ENCODE assay signal across 14 cellular contexts in genomic region chr20:52219441-52219840, GRCh38. TPM values are rescaled to one million over a fixed set of nuclear protein-coding genes. Genes with fewer than 3 reads are reported as not detected.
DNase-seq lines count a peak whose midpoint lies in the region; ATAC-seq and TF ChIP-seq lines count a peak whose summit lies in the region.
"Had no signal": no experiment of that assay in that cellular context is flagged by ENCODE, and none has a peak within 500 bp of the region (broad histone marks: within the 10 kb centered on the region; RNA-seq: fewer than 3 reads in every experiment).

No MANE protein-coding gene starts in this region.

- no peak for ATAC-seq in activated T-cell treated with anti-CD3 and anti-CD28 coated beads, Interleukin-2, amount 50 U/mL, for 4 hours
- no peak for ATAC-seq in activated naive CD8-positive, alpha-beta T cell treated with anti-CD3 and anti-CD28 coated beads, Interleukin-2, amount 50 U/mL, for 24 hours

- DNase-seq in activated naive CD4-positive, alpha-beta T cell treated with anti-CD3 and anti-CD28 coated beads for 36 hours: peak; percentile 12
- DNase-seq in activated naive CD4-positive, alpha-beta T cell (lab: John Stamatoyannopoulos, UW): no peak
- peak; percentile 11 for DNase-seq in Jurkat, Clone E6-1 (ENCODE audit: low read depth, low spot score)
- peak; percentile 18 for DNase-seq in SHP77 treated with DMSO at 0.1 percent for 48 hours (lab: John Stamatoyannopoulos, UW)
- DNase-seq in neural progenitor cell (ENCODE audit: low spot score): no peak
- no peak for DNase-seq in activated T-cell treated with anti-CD3 and anti-CD28 coated beads, Interleukin-2, amount 50 U/mL, for 4 hours
- DNase-seq in activated naive CD8-positive, alpha-beta T cell treated with anti-CD3 and anti-CD28 coated beads, Interleukin-2, amount 50 U/mL, for 24 hours: no peak
- no peak for DNase-seq in DMS 273 treated with DMSO at 0.1 percent for 48 hours (lab: John Stamatoyannopoulos, UW)
- DNase-seq: activated CD4-positive, alpha-beta T cell treated with anti-CD3 and anti-CD28 coated beads for 1 hour; esophagus squamous epithelium; immature natural killer cell; NCI-H2171; stimulated activated CD4-positive, alpha-beta T cell treated with anti-CD3 and anti-CD28 coated beads, Interleukin-2, amount 100 ng/mL, for 48 hours; stimulated activated naive CD4-positive, alpha-beta T cell treated with Interleukin-2 at 50 U/mL for 16 hours had no signal

- intact Hi-C loops in activated naive CD4-positive, alpha-beta T cell treated with anti-CD3 and anti-CD28 coated beads for 36 hours (cut with micrococcal nuclease): no loop called here

- no peak overlapping the region for H3K27ac Mint-ChIP-seq in activated naive CD4-positive, alpha-beta T cell treated with anti-CD3 and anti-CD28 coated beads for 36 hours
- H3K27ac Mint-ChIP-seq in neural progenitor cell: no peak overlapping the region
- no peak overlapping the region for H3K27ac Mint-ChIP-seq in activated naive CD8-positive, alpha-beta T cell treated with anti-CD3 and anti-CD28 coated beads, Interleukin-2, amount 50 U/mL, for 24 hours
- H3K27ac Mint-ChIP-seq: immature natural killer cell had no signal

- no peaks in the 10 kb centered on the region for H3F3A ChIP-seq in neural progenitor cell (ENCODE audit: low read depth)

- no peaks in the 10 kb centered on the region for H3K79me2 ChIP-seq in neural progenitor cell (ENCODE audit: low read depth)

- H2AFZ ChIP-seq in neural progenitor cell (replicated peaks): no peak overlapping the region

- peak; percentile 16 for TF ChIP-seq CTCF in neural progenitor cell (IDR thresholded peaks at IDR 0.05)

- H3K27ac ChIP-seq in neural progenitor cell: no peak overlapping the region
- H3K27ac ChIP-seq: esophagus squamous epithelium had no signal

- H3K4me2 ChIP-seq in neural progenitor cell: no peak overlapping the region

- H3K27me3 Mint-ChIP-seq in activated naive CD4-positive, alpha-beta T cell treated with anti-CD3 and anti-CD28 coated beads for 36 hours (ENCODE audit: low read depth): peaks cover 3% of the 10 kb centered on the region
- H3K27me3 Mint-ChIP-seq in neural progenitor cell (ENCODE audit: insufficient read depth, low read depth): no peaks in the 10 kb centered on the region
- peaks cover 19% of the 10 kb centered on the region for H3K27me3 Mint-ChIP-seq in activated T-cell treated with anti-CD3 and anti-CD28 coated beads, Interleukin-2, amount 50 U/mL, for 4 hours (ENCODE audit: low read depth)
- H3K27me3 Mint-ChIP-seq in activated naive CD8-positive, alpha-beta T cell treated with anti-CD3 and anti-CD28 coated beads, Interleukin-2, amount 50 U/mL, for 24 hours: peaks cover 12% of the 10 kb centered on the region

- H3K9me3 Mint-ChIP-seq in activated naive CD4-positive, alpha-beta T cell treated with anti-CD3 and anti-CD28 coated beads for 36 hours: peaks cover 17% of the 10 kb centered on the region
- H3K9me3 Mint-ChIP-seq in neural progenitor cell: peaks cover 42% of the 10 kb centered on the region
- peaks cover 15% of the 10 kb centered on the region for H3K9me3 Mint-ChIP-seq in activated T-cell treated with anti-CD3 and anti-CD28 coated beads, Interleukin-2, amount 50 U/mL, for 4 hours
- peaks cover 25% of the 10 kb centered on the region for H3K9me3 Mint-ChIP-seq in activated naive CD8-positive, alpha-beta T cell treated with anti-CD3 and anti-CD28 coated beads, Interleukin-2, amount 50 U/mL, for 24 hours

- no peaks in the 10 kb centered on the region for H3K36me3 ChIP-seq in neural progenitor cell
- H3K36me3 ChIP-seq: esophagus squamous epithelium had no signal

- peaks cover 4% of the 10 kb centered on the region for H3K36me3 Mint-ChIP-seq in activated naive CD4-positive, alpha-beta T cell treated with anti-CD3 and anti-CD28 coated beads for 36 hours (ENCODE audit: low read depth)
- H3K36me3 Mint-ChIP-seq in neural progenitor cell: no peaks in the 10 kb centered on the region
- H3K36me3 Mint-ChIP-seq in activated T-cell treated with anti-CD3 and anti-CD28 coated beads, Interleukin-2, amount 50 U/mL, for 4 hours (ENCODE audit: insufficient read depth): peaks cover 1% of the 10 kb centered on the region
- H3K36me3 Mint-ChIP-seq in activated naive CD8-positive, alpha-beta T cell treated with anti-CD3 and anti-CD28 coated beads, Interleukin-2, amount 50 U/mL, for 24 hours (ENCODE audit: low read depth): peaks cover 6% of the 10 kb centered on the region

- H3K27me3 ChIP-seq in neural progenitor cell: no peaks in the 10 kb centered on the region
- H3K27me3 ChIP-seq: esophagus squamous epithelium had no signal

- H3K4me1 Mint-ChIP-seq in activated naive CD4-positive, alpha-beta T cell treated with anti-CD3 and anti-CD28 coated beads for 36 hours (ENCODE audit: low read depth): no peaks in the 10 kb centered on the region
- H3K4me1 Mint-ChIP-seq in neural progenitor cell: no peaks in the 10 kb centered on the region
- no peaks in the 10 kb centered on the region for H3K4me1 Mint-ChIP-seq in activated T-cell treated with anti-CD3 and anti-CD28 coated beads, Interleukin-2, amount 50 U/mL, for 4 hours (ENCODE audit: low read depth)
- no peaks in the 10 kb centered on the region for H3K4me1 Mint-ChIP-seq in activated naive CD8-positive, alpha-beta T cell treated with anti-CD3 and anti-CD28 coated beads, Interleukin-2, amount 50 U/mL, for 24 hours
- H3K4me1 Mint-ChIP-seq: immature natural killer cell had no signal

- no peaks in the 10 kb centered on the region for H3K9me3 ChIP-seq in neural progenitor cell (ENCODE audit: low read depth)

- no peak overlapping the region for H3K4me3 ChIP-seq in Jurkat, Clone E6-1 (ENCODE audit: low read length)
- no peak overlapping the region for H3K4me3 ChIP-seq in neural progenitor cell
- H3K4me3 ChIP-seq: esophagus squamous epithelium had no signal

- H3K4me1 ChIP-seq in neural progenitor cell: no peaks in the 10 kb centered on the region
- H3K4me1 ChIP-seq: esophagus squamous epithelium had no signal

- no peak overlapping the region for H3K9ac ChIP-seq in neural progenitor cell

- no peak overlapping the region for H3K4me3 Mint-ChIP-seq in activated naive CD4-positive, alpha-beta T cell treated with anti-CD3 and anti-CD28 coated beads for 36 hours
- H3K4me3 Mint-ChIP-seq in neural progenitor cell: no peak overlapping the region
- H3K4me3 Mint-ChIP-seq in activated T-cell treated with anti-CD3 and anti-CD28 coated beads, Interleukin-2, amount 50 U/mL, for 4 hours: no peak overlapping the region
- H3K4me3 Mint-ChIP-seq in activated naive CD8-positive, alpha-beta T cell treated with anti-CD3 and anti-CD28 coated beads, Interleukin-2, amount 50 U/mL, for 24 hours: no peak overlapping the region
- H3K4me3 Mint-ChIP-seq: immature natural killer cell had no signal

- CTCF ChIA-PET in activated naive CD4-positive, alpha-beta T cell treated with anti-CD3 and anti-CD28 coated beads for 36 hours (lab: Charles Lee): no interaction called here

- H4K20me1 ChIP-seq in neural progenitor cell (ENCODE audit: low read depth): no peaks in the 10 kb centered on the region

RNA-seq across cellular contexts. Expression of gene ZFP64, which starts 27.9 kb away (rescaled TPM):
- total RNA-seq in activated naive CD4-positive, alpha-beta T cell treated with anti-CD3 and anti-CD28 coated beads for 36 hours: 10 to 100 TPM; 11.7 to 12.2 TPM
- polyA plus RNA-seq in Jurkat, Clone E6-1 (2012; ENCODE audit: insufficient read depth, insufficient read length): 16.9 TPM
- total RNA-seq in neural progenitor cell (ENCODE audit: low replicate concordance): 13.7 and 23.1 TPM in 2 replicates
- 10 to 100 TPM; 11.1 to 14.2 (median 11.3) TPM for total RNA-seq in activated T-cell treated with anti-CD3 and anti-CD28 coated beads, Interleukin-2, amount 50 U/mL, for 4 hours

Comparison
In these comparisons a context has a peak if more than half of its experiments do, and no peak if none do; other contexts are left out.
1. DNase-seq: peak in activated naive CD4-positive, alpha-beta T cell treated with anti-CD3 and anti-CD28 coated beads for 36 hours (single experiment), Jurkat, Clone E6-1 (single experiment) and SHP77 treated with DMSO at 0.1 percent for 48 hours (single experiment); none in activated naive CD4-positive, alpha-beta T cell (0 of 4), neural progenitor cell (single experiment), activated T-cell treated with anti-CD3 and anti-CD28 coated beads, Interleukin-2, amount 50 U/mL, for 4 hours (single experiment), activated naive CD8-positive, alpha-beta T cell treated with anti-CD3 and anti-CD28 coated beads, Interleukin-2, amount 50 U/mL, for 24 hours (single experiment) and DMS 273 treated with DMSO at 0.1 percent for 48 hours (single experiment).